20 cellular contexts compared by ENCODE assay signal in the genomic region with DNA sequence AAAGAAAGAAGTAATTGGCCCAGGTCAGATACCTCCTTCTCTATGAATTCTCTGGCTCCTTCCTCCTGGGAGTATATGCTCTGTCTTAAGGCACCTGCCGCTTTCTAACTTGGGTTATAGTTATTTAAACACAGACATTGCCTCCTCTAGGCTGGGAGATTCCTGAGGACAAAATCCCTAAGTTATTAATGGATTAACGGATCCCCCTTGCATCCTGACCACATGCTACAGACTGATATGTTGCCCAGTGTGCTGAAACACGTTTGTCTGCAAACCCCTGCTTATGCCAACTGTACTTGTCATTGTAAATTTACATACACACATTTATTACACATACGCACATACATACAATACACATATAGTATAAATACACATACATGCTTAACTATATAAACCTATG. TPM values are rescaled to one million over a fixed set of nuclear protein-coding genes. Genes with fewer than 3 reads are reported as not detected.
DNase-seq lines count a peak whose midpoint lies in the region; ATAC-seq and TF ChIP-seq lines count a peak whose summit lies in the region.
"Had no signal": no experiment of that assay in that cellular context is flagged by ENCODE, and none has a peak within 500 bp of the region (broad histone marks: within the 10 kb centered on the region; RNA-seq: fewer than 3 reads in every experiment).

No MANE protein-coding gene starts in this region.

- no peak for DNase-seq in left ventricle myocardium inferior
- no peak for DNase-seq in cardiac septum (ENCODE audit: low spot score)
- DNase-seq in WTC11 (ENCODE audit: low spot score), result no peak
- no peak for DNase-seq in naive B cell
- DNase-seq in type B pancreatic cell (ENCODE audit: extremely low spot score, unreplicated experiment), result no peak
- DNase-seq in smooth muscle cell (lab: John Stamatoyannopoulos, UW; ENCODE audit: unreplicated experiment), result no peak
- no peak for DNase-seq in activated CD4-positive, alpha-beta T cell treated with anti-CD3 and anti-CD28 coated beads for 48 hours
- DNase-seq in mesenchymal stem cell, result no peak
- DNase-seq: CD4-positive, CD25-positive, alpha-beta regulatory T cell; DMS153; DND-41; NCI-H1048; NCI-H1417; NCI-H1694; NCI-H2081; NCI-H2227 treated with DMSO at 0.1 percent for 48 hours; Right ventricle myocardium superior had no signal

- H3K9me3 ChIP-seq in left ventricle myocardium inferior (replicated peaks) (no peaks in the 10 kb centered on the region), smooth muscle cell (replicated peaks; ENCODE audit: low read depth) (no peaks in the 10 kb centered on the region), mesenchymal stem cell (ENCODE audit: control insufficient read depth, low read length) (no peaks in the 10 kb centered on the region)

- H3K4me3 Mint-ChIP-seq in WTC11 (no peak overlapping the region), naive B cell (no peak overlapping the region), type B pancreatic cell (no peak overlapping the region)
- H3K4me3 Mint-ChIP-seq: CD4-positive, CD25-positive, alpha-beta regulatory T cell; IgD-negative memory B cell had no signal

- no peak overlapping the region for H2BK120ac ChIP-seq in mesenchymal stem cell (ENCODE audit: low read depth, low read length)

- no peak overlapping the region for H4K91ac ChIP-seq in mesenchymal stem cell (ENCODE audit: low read length)

- no peak for TF ChIP-seq CTCF in left ventricle myocardium inferior (IDR thresholded peaks at IDR 0.05; ENCODE audit: borderline replicate concordance)
- TF ChIP-seq CTCF in WTC11 (IDR thresholded peaks at IDR 0.05), result no peak
- TF ChIP-seq CTCF in type B pancreatic cell (conservative IDR thresholded peaks at IDR 0.05), result no peak
- TF ChIP-seq CTCF in smooth muscle cell (IDR thresholded peaks at IDR 0.05; ENCODE audit: borderline replicate concordance, insufficient read depth, poor library complexity, severe bottlenecking), result no peak

- intact Hi-C loops in left ventricle myocardium inferior (cut with micrococcal nuclease) (no loop called here), cardiac septum (cut with DNase I) (loop anchor here (5.0 kb wide), 1 partner anchor 112 kb away; no protein-coding TSS in a partner anchor)

- CTCF ChIA-PET in WTC11 (lab: Charles Lee), result no interaction called here

- no peaks in the 10 kb centered on the region for H3K27me3 ChIP-seq in left ventricle myocardium inferior (ENCODE audit: low read depth)
- no peaks in the 10 kb centered on the region for H3K27me3 ChIP-seq in smooth muscle cell (ENCODE audit: low read depth)
- H3K27me3 ChIP-seq in mesenchymal stem cell (ENCODE audit: control insufficient read depth in 1 of 2, insufficient read depth in 1 of 2, low read length in 2 of 2), result no peaks in the 10 kb centered on the region
- H3K27me3 ChIP-seq: BLaER1 had no signal

- H2BK12ac ChIP-seq in mesenchymal stem cell (ENCODE audit: low read length in 2 of 2), result no peak overlapping the region

- H3K79me1 ChIP-seq in mesenchymal stem cell (replicated peaks; ENCODE audit: low read length, poor library complexity, severe bottlenecking), result peaks cover 16% of the 10 kb centered on the region

- no peak overlapping the region for H2AK5ac ChIP-seq in mesenchymal stem cell (ENCODE audit: low read length, severe bottlenecking)

- H3K9me3 Mint-ChIP-seq in WTC11, result no peaks in the 10 kb centered on the region
- no peaks in the 10 kb centered on the region for H3K9me3 Mint-ChIP-seq in naive B cell
- H3K9me3 Mint-ChIP-seq in type B pancreatic cell, result no peaks in the 10 kb centered on the region
- H3K9me3 Mint-ChIP-seq: CD4-positive, CD25-positive, alpha-beta regulatory T cell; IgD-negative memory B cell had no signal

- POLR2A ChIA-PET in WTC11 (lab: Charles Lee), result no interaction called here

- H3K9ac ChIP-seq in smooth muscle cell (ENCODE audit: low read depth), result no peak overlapping the region
- H3K9ac ChIP-seq in mesenchymal stem cell (ENCODE audit: low read length), result no peak overlapping the region
- H3K9ac ChIP-seq: BLaER1 had no signal

- H3K27me3 Mint-ChIP-seq in WTC11 (ENCODE audit: low read depth), result no peaks in the 10 kb centered on the region
- no peaks in the 10 kb centered on the region for H3K27me3 Mint-ChIP-seq in naive B cell
- no peaks in the 10 kb centered on the region for H3K27me3 Mint-ChIP-seq in type B pancreatic cell
- H3K27me3 Mint-ChIP-seq: CD4-positive, CD25-positive, alpha-beta regulatory T cell; IgD-negative memory B cell had no signal

- H4K8ac ChIP-seq in mesenchymal stem cell (ENCODE audit: low read length), result no peak overlapping the region

- 68% methylated on average over 4 of the region's 4 CpGs for WGBS in smooth muscle cell (ENCODE audit: low lambda C conversion rate)
- WGBS in mesenchymal stem cell, result 94% methylated on average over 4 of the region's 4 CpGs

- H3K4me3 ChIP-seq in left ventricle myocardium inferior (no peak overlapping the region), smooth muscle cell (no peak overlapping the region), mesenchymal stem cell (ENCODE audit: insufficient read depth in 1 of 2, low read depth in 1 of 2, low read length in 2 of 2) (no peak overlapping the region)
- H3K4me3 ChIP-seq: BLaER1 had no signal

- H4K20me1 ChIP-seq in smooth muscle cell (ENCODE audit: low read depth), result peaks cover 69% of the 10 kb centered on the region

- peaks cover 63% of the 10 kb centered on the region for H3K79me2 ChIP-seq in smooth muscle cell (ENCODE audit: low read depth)

- H3K4me1 Mint-ChIP-seq in WTC11 (peaks cover 42% of the 10 kb centered on the region), naive B cell (peaks cover 28 to 57% (median 41%) of the 10 kb centered on the region in 3 donors), type B pancreatic cell (ENCODE audit: unreplicated experiment) (peaks cover 29% of the 10 kb centered on the region)

- H3K23ac ChIP-seq in mesenchymal stem cell (ENCODE audit: low read length in 2 of 2), result no peak overlapping the region

- H3K4me2 ChIP-seq in smooth muscle cell (no peak overlapping the region), mesenchymal stem cell (ENCODE audit: low read length, poor library complexity, severe bottlenecking) (no peak overlapping the region)
- H3K4me2 ChIP-seq: BLaER1 had no signal

- no peak overlapping the region for H2BK15ac ChIP-seq in mesenchymal stem cell (ENCODE audit: low read depth, poor library complexity, severe bottlenecking)

- peaks cover 7% of the 10 kb centered on the region for H3F3A ChIP-seq in smooth muscle cell (ENCODE audit: low read depth)

- no peak overlapping the region for H3K4ac ChIP-seq in mesenchymal stem cell (ENCODE audit: low read depth in 1 of 2, low read length in 2 of 2)

- ATAC-seq in WTC11 (no peak), naive B cell (ENCODE audit: low read depth in 2 of 2) (no peak)
- ATAC-seq: HCT116 had no signal

- H3K36me3 ChIP-seq in left ventricle myocardium inferior (no peaks in the 10 kb centered on the region), smooth muscle cell (ENCODE audit: low read depth) (no peaks in the 10 kb centered on the region), mesenchymal stem cell (ENCODE audit: control insufficient read depth in 1 of 2, insufficient read depth in 2 of 2, low read depth in 1 of 2, low read length in 2 of 2) (no peaks in the 10 kb centered on the region)

- no peak overlapping the region for H3K14ac ChIP-seq in mesenchymal stem cell (ENCODE audit: low read length in 2 of 2)

- H3K36me3 Mint-ChIP-seq in WTC11 (peaks cover 3% of the 10 kb centered on the region; the same call in 1 of the 2 replicates), naive B cell (peaks cover 0 to 3% of the 10 kb centered on the region in 2 donors), type B pancreatic cell (no peaks in the 10 kb centered on the region)
- H3K36me3 Mint-ChIP-seq: CD4-positive, CD25-positive, alpha-beta regulatory T cell; IgD-negative memory B cell had no signal

- H2BK5ac ChIP-seq in mesenchymal stem cell (ENCODE audit: low read depth, low read length, poor library complexity, severe bottlenecking), result no peak overlapping the region

- peak overlapping the region; percentile 28; the same call in 1 of the 2 replicates for H3K27ac Mint-ChIP-seq in WTC11
- peak overlapping the region in 4 of 6 donors; percentile 5 to 80 (median 70) for H3K27ac Mint-ChIP-seq in naive B cell
- peak overlapping the region; percentile 35 for H3K27ac Mint-ChIP-seq in type B pancreatic cell

- no peak overlapping the region for H3K18ac ChIP-seq in mesenchymal stem cell (ENCODE audit: low read depth in 1 of 2, low read length in 2 of 2)

- H2AFZ ChIP-seq in smooth muscle cell (ENCODE audit: low read depth), result no peak overlapping the region
- H2AFZ ChIP-seq in mesenchymal stem cell (ENCODE audit: low read depth, low read length), result no peak overlapping the region

- H3K4me1 ChIP-seq in left ventricle myocardium inferior (peaks cover 42% of the 10 kb centered on the region), smooth muscle cell (ENCODE audit: low read depth) (peaks cover 13% of the 10 kb centered on the region), mesenchymal stem cell (ENCODE audit: control insufficient read depth, insufficient read depth, low read depth, low read length) (peaks cover 11% of the 10 kb centered on the region)

- peak overlapping the region; percentile 83 for H3K27ac ChIP-seq in left ventricle myocardium inferior (replicated peaks)
- no peak overlapping the region for H3K27ac ChIP-seq in smooth muscle cell (ENCODE audit: low read depth)
- no peak overlapping the region for H3K27ac ChIP-seq in mesenchymal stem cell (ENCODE audit: low read length, poor library complexity, severe bottlenecking)
- H3K27ac ChIP-seq: BLaER1 had no signal

TF ChIP-seq in WTC11, 78 proteins besides CTCF, POLR2A, EP300 and RAD21 (continues in another document):
- TF ChIP-seq TP53 (CRISPR knock-in tag; IDR thresholded peaks at IDR 0.05) (no peak), FOXP1 (CRISPR knock-in tag; IDR thresholded peaks at IDR 0.05; ENCODE audit: borderline replicate concordance) (no peak)

RNA-seq across cellular contexts. Expression of a gene that starts 35.3 kb away (rescaled TPM):
- total RNA-seq in left ventricle myocardium inferior, result 64.8 TPM
- 41.5 TPM for total RNA-seq in cardiac septum
- 64.1 to 70.5 TPM (median 69.0 TPM) in 3 replicates for total RNA-seq in WTC11 (2021)
- polyA plus RNA-seq in naive B cell (ENCODE audit: low read depth in 6 of 6), result 10 to 100 TPM; 30.9 to 43.4 (median 37.3) TPM
- total RNA-seq in type B pancreatic cell (ENCODE audit: low replicate concordance), result 53.4 and 89.1 TPM in 2 replicates
- 26.3 and 34.7 TPM in 2 replicates for total RNA-seq in smooth muscle cell
- polyA plus RNA-seq in smooth muscle cell, result 41.1 and 53.9 TPM in 2 replicates
- 33.2 TPM for polyA plus RNA-seq in mesenchymal stem cell (2013, experiment 1 of 2)
- 35.1 TPM for polyA plus RNA-seq in mesenchymal stem cell (2013, experiment 2 of 2)
